9 cellular contexts compared by ENCODE assay signal in genomic region chr11:118838905-118839553, GRCh38. TPM values are rescaled to one million over a fixed set of nuclear protein-coding genes. Genes with fewer than 3 reads are reported as not detected.
DNase-seq lines count a peak whose midpoint lies in the region; ATAC-seq and TF ChIP-seq lines count a peak whose summit lies in the region.
"Had no signal": no experiment of that assay in that cellular context is flagged by ENCODE, and none has a peak within 500 bp of the region (broad histone marks: within the 10 kb centered on the region; RNA-seq: fewer than 3 reads in every experiment).

No MANE protein-coding gene starts in this region.

- no peak for DNase-seq in A172 (ENCODE audit: low spot score)
- DNase-seq in right atrium auricular region (ENCODE audit: low spot score): no peak
- no peak for DNase-seq in SHP77 treated with DMSO at 0.1 percent for 48 hours (lab: John Stamatoyannopoulos, UW)
- no peak for DNase-seq in stimulated activated CD4-positive, alpha-beta T cell treated with anti-CD3 and anti-CD28 coated beads, Interleukin-4, amount 100 ng/mL, for 24 hours
- DNase-seq: heart right ventricle had no signal

- ATAC-seq in GM18499 (IDR thresholded peaks at IDR 0.05; ENCODE audit: insufficient read depth, unreplicated experiment) (peak; percentile 43), GM21447 (IDR thresholded peaks at IDR 0.05; ENCODE audit: unreplicated experiment) (peak; percentile 72), HG03439 (IDR thresholded peaks at IDR 0.05; ENCODE audit: unreplicated experiment) (peak; percentile 60), gastroesophageal sphincter (peak; percentile 10)
- ATAC-seq: heart right ventricle had no signal

- WGBS in gastroesophageal sphincter (ENCODE audit: low coverage in 1 of 2), 2 donors: 67 to 78% methylated on average over 2 to 4 of the region's 4 CpGs

- H3K9me3 ChIP-seq in gastroesophageal sphincter (no peaks in the 10 kb centered on the region), right atrium auricular region (no peaks in the 10 kb centered on the region)
- H3K9me3 ChIP-seq: heart right ventricle had no signal

- TF ChIP-seq EP300 in gastroesophageal sphincter (IDR thresholded peaks at IDR 0.05): no peak

- H3K4me1 ChIP-seq in gastroesophageal sphincter (peaks cover 0 to 21% (median 0%) of the 10 kb centered on the region in 3 donors), right atrium auricular region (no peaks in the 10 kb centered on the region)

- no peak overlapping the region for H3K4me3 ChIP-seq in gastroesophageal sphincter
- H3K4me3 ChIP-seq in right atrium auricular region: no peak overlapping the region
- H3K4me3 ChIP-seq: heart right ventricle had no signal

- H3K27me3 ChIP-seq in gastroesophageal sphincter: no peaks in the 10 kb centered on the region
- H3K27me3 ChIP-seq in right atrium auricular region: no peaks in the 10 kb centered on the region
- H3K27me3 ChIP-seq: heart right ventricle had no signal

- TF ChIP-seq POLR2A in gastroesophageal sphincter (IDR thresholded peaks at IDR 0.05): no peak

- H3K27ac ChIP-seq in gastroesophageal sphincter (no peak overlapping the region), right atrium auricular region (no peak overlapping the region)
- H3K27ac ChIP-seq: heart right ventricle had no signal

- H3K36me3 ChIP-seq in gastroesophageal sphincter: no peaks in the 10 kb centered on the region
- H3K36me3 ChIP-seq in right atrium auricular region: no peaks in the 10 kb centered on the region
- H3K36me3 ChIP-seq: heart right ventricle had no signal

- TF ChIP-seq CTCF in gastroesophageal sphincter (IDR thresholded peaks at IDR 0.05): no peak
- TF ChIP-seq CTCF in right atrium auricular region (IDR thresholded peaks at IDR 0.05): no peak

RNA-seq across cellular contexts. Expression of gene CXCR5, which starts 44.7 kb away (rescaled TPM):
- total RNA-seq in gastroesophageal sphincter: under 1 TPM in 1 of 4 donors, not detected in 3; 0.08 TPM
- total RNA-seq in A172 (2014; rRNA removed; shearing (Covaris generic)): 0.02 TPM in 1 of 2 replicates, not detected in the other
- total RNA-seq in right atrium auricular region: under 1 TPM in 1 of 2 donors, not detected in 1; 0.16 TPM

RNA-seq across cellular contexts. Expression of gene DDX6, which starts 48.1 kb away (rescaled TPM):
- total RNA-seq in gastroesophageal sphincter (100 to 1,000 TPM; 111 to 163 (median 116) TPM), right atrium auricular region (100 to 1,000 TPM in 1 of 2 donors, 10 to 100 TPM in 1; 71.9 to 124 TPM)
- total RNA-seq in A172 (2014; rRNA removed; shearing (Covaris generic)): 40.1 and 46.7 TPM in 2 replicates

Comparison
In these comparisons a context has a peak if more than half of its experiments do, and no peak if none do; other contexts are left out.
1. ATAC-seq: peak in every context shown above with its lines; median percentile 72 in GM21447; 60 in HG03439; 43 in GM18499; 10 in gastroesophageal sphincter.